Comparison of ENCODE assay signal across 11 cellular contexts in the genomic region with DNA sequence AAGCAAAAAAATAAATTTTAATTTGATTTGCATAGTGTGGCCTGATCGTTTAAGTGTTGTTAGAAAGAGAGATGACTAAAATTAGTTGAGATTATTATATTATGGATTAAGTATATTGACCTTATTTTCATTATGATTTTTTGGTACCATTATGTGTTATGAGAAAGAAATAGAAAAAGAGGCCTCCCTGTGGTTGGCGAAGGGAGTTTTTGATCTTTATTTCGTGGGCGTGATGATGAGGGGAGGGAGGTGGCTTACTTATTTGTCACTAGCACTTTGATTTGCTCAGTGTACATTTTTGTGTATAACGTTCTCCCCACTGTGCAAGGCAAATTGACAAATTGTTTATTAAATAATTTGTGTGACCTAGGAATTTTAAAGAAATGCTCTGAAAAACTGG. TPM values are rescaled to one million over a fixed set of nuclear protein-coding genes. Genes with fewer than 3 reads are reported as not detected.
A peak's percentile ranks its signal among the peaks of the same experiment; 100 is the strongest.
DNase-seq lines count a peak whose midpoint lies in the region; ATAC-seq and TF ChIP-seq lines count a peak whose summit lies in the region.
"Had no signal": no experiment of that assay in that cellular context is flagged by ENCODE, and none has a peak within 500 bp of the region (broad histone marks: within the 10 kb centered on the region; RNA-seq: fewer than 3 reads in every experiment).

No MANE protein-coding gene starts in this region.

- peak; percentile 64 for DNase-seq in activated CD4-positive, alpha-beta T cell treated with anti-CD3 and anti-CD28 coated beads for 36 hours
- DNase-seq in activated CD4-positive, alpha-beta T cell treated with anti-CD3 and anti-CD28 coated beads, Interleukin-2, amount 50 U/mL, for 4 hours: no peak
- DNase-seq in SJSA1 (ENCODE audit: low read depth in 1 of 2, low spot score in 2 of 2) (peak in 1 of 2 experiments; percentile 38), fibroblast of mammary gland (ENCODE audit: low read depth) (peak; percentile 9), tibial artery (no peak)
- DNase-seq in stimulated activated CD8-positive, alpha-beta memory T cell treated with anti-CD3 and anti-CD28 coated beads, Interleukin-4, amount 100 ng/mL, for 48 hours: peak; percentile 33
- DNase-seq: activated CD4-positive, alpha-beta T cell treated with anti-CD3 and anti-CD28 coated beads, Interleukin-2, amount 50 U/mL, for 1 hour; NCI-H1092; PC-3 had no signal

- no peak overlapping the region for H3K4me3 Mint-ChIP-seq in activated CD4-positive, alpha-beta T cell treated with anti-CD3 and anti-CD28 coated beads for 36 hours
- H3K4me3 Mint-ChIP-seq in stimulated activated memory B cell treated with anti-CD40 and anti-IgM and Interleukin-4, amounts not matched to agents 10 μg/mL and 1 μg/mL and 100 μg/mL, for 72 hours: no peak overlapping the region

- H3K27ac ChIP-seq in SJSA1 (no peak overlapping the region), tibial artery (no peak overlapping the region)

- H3K9me3 Mint-ChIP-seq in activated CD4-positive, alpha-beta T cell treated with anti-CD3 and anti-CD28 coated beads for 36 hours (ENCODE audit: low read depth): no peaks in the 10 kb centered on the region
- no peaks in the 10 kb centered on the region for H3K9me3 Mint-ChIP-seq in stimulated activated memory B cell treated with anti-CD40 and anti-IgM and Interleukin-4, amounts not matched to agents 10 μg/mL and 1 μg/mL and 100 μg/mL, for 72 hours

- H3K27ac Mint-ChIP-seq in activated CD4-positive, alpha-beta T cell treated with anti-CD3 and anti-CD28 coated beads for 36 hours: no peak overlapping the region
- no peak overlapping the region for H3K27ac Mint-ChIP-seq in stimulated activated memory B cell treated with anti-CD40 and anti-IgM and Interleukin-4, amounts not matched to agents 10 μg/mL and 1 μg/mL and 100 μg/mL, for 72 hours

- H3K4me3 ChIP-seq in SJSA1 (peak overlapping the region; percentile 91), fibroblast of mammary gland (ENCODE audit: control insufficient read depth, low read depth, low read length) (no peak overlapping the region), tibial artery (no peak overlapping the region)

- TF ChIP-seq CTCF in fibroblast of mammary gland (conservative IDR thresholded peaks at IDR 0.05; ENCODE audit: control insufficient read depth, insufficient read depth, low read depth, low read length) (no peak), tibial artery (IDR thresholded peaks at IDR 0.05) (no peak)

- no peaks in the 10 kb centered on the region for H3K9me3 ChIP-seq in SJSA1 (replicated peaks)
- H3K9me3 ChIP-seq in tibial artery: no peaks in the 10 kb centered on the region

- H3K4me1 Mint-ChIP-seq in activated CD4-positive, alpha-beta T cell treated with anti-CD3 and anti-CD28 coated beads for 36 hours: peaks cover 30% of the 10 kb centered on the region
- no peaks in the 10 kb centered on the region for H3K4me1 Mint-ChIP-seq in stimulated activated memory B cell treated with anti-CD40 and anti-IgM and Interleukin-4, amounts not matched to agents 10 μg/mL and 1 μg/mL and 100 μg/mL, for 72 hours

- CTCF ChIA-PET in activated CD4-positive, alpha-beta T cell treated with anti-CD3 and anti-CD28 coated beads for 36 hours (lab: Charles Lee): interaction anchor here (1.1 to 1.3 kb wide), 2 partner anchors 36 to 312 kb away, joined by 3 to 5 read pairs; no protein-coding TSS in a partner anchor

- no peaks in the 10 kb centered on the region for H3K36me3 Mint-ChIP-seq in activated CD4-positive, alpha-beta T cell treated with anti-CD3 and anti-CD28 coated beads for 36 hours (ENCODE audit: low read depth)
- no peaks in the 10 kb centered on the region for H3K36me3 Mint-ChIP-seq in stimulated activated memory B cell treated with anti-CD40 and anti-IgM and Interleukin-4, amounts not matched to agents 10 μg/mL and 1 μg/mL and 100 μg/mL, for 72 hours

- intact Hi-C loops in activated CD4-positive, alpha-beta T cell treated with anti-CD3 and anti-CD28 coated beads for 36 hours (cut with DNase I, micrococcal nuclease): loop anchor here (1.0 to 2.0 kb wide), 5 partner anchors 34 to 164 kb away; no protein-coding TSS in a partner anchor
- intact Hi-C loops in tibial artery (cut with DNase I; ENCODE audit: low total_unique reads): no loop called here

- H3K27me3 ChIP-seq in SJSA1 (replicated peaks) (no peaks in the 10 kb centered on the region), tibial artery (peaks cover 0 to 17% of the 10 kb centered on the region in 2 donors)

- peaks cover 44% of the 10 kb centered on the region for H3K27me3 Mint-ChIP-seq in activated CD4-positive, alpha-beta T cell treated with anti-CD3 and anti-CD28 coated beads for 36 hours
- peaks cover 42% of the 10 kb centered on the region for H3K27me3 Mint-ChIP-seq in stimulated activated memory B cell treated with anti-CD40 and anti-IgM and Interleukin-4, amounts not matched to agents 10 μg/mL and 1 μg/mL and 100 μg/mL, for 72 hours

- peak; percentile 62 for ATAC-seq in activated CD4-positive, alpha-beta T cell treated with anti-CD3 and anti-CD28 coated beads for 36 hours
- ATAC-seq in stimulated activated memory B cell treated with anti-CD40 and anti-IgM and Interleukin-4, amounts not matched to agents 10 μg/mL and 1 μg/mL and 100 μg/mL, for 72 hours: no peak
- no peak for ATAC-seq in HG03095 (IDR thresholded peaks at IDR 0.05; ENCODE audit: unreplicated experiment)
- ATAC-seq: PC-3 had no signal

- H3K4me1 ChIP-seq in SJSA1 (replicated peaks) (peaks cover 68% of the 10 kb centered on the region), tibial artery (peaks cover 0 to 19% (median 9%) of the 10 kb centered on the region in 4 donors)

- POLR2A ChIA-PET in activated CD4-positive, alpha-beta T cell treated with anti-CD3 and anti-CD28 coated beads for 36 hours (lab: Charles Lee): interaction anchor here (0.7 kb wide), 1 partner anchor 50 kb away, joined by 3 read pairs; no protein-coding TSS in a partner anchor

- H3K36me3 ChIP-seq in SJSA1 (peaks cover 78% of the 10 kb centered on the region), tibial artery (no peaks in the 10 kb centered on the region)

RNA-seq across cellular contexts. Expression of a gene that starts 2.8 kb away (rescaled TPM):
- total RNA-seq in activated CD4-positive, alpha-beta T cell treated with anti-CD3 and anti-CD28 coated beads for 36 hours: 1 to 10 TPM; 3.9 to 5.6 TPM
- 84.9 and 103 TPM in 2 replicates for total RNA-seq in SJSA1 (2014; rRNA removed; shearing (Covaris generic))
- total RNA-seq: PC-3 had no signal

Comparison
In these comparisons a context has a peak if more than half of its experiments do, and no peak if none do; other contexts are left out.
1. DNase-seq: peak in activated CD4-positive, alpha-beta T cell treated with anti-CD3 and anti-CD28 coated beads for 36 hours (single experiment), fibroblast of mammary gland (single experiment) and stimulated activated CD8-positive, alpha-beta memory T cell treated with anti-CD3 and anti-CD28 coated beads, Interleukin-4, amount 100 ng/mL, for 48 hours (single experiment); none in activated CD4-positive, alpha-beta T cell treated with anti-CD3 and anti-CD28 coated beads, Interleukin-2, amount 50 U/mL, for 4 hours (0 of 2) and tibial artery (0 of 2).
2. RNA of a gene that starts 2.8 kb away (total RNA-seq): 84.9 to 103 TPM in SJSA1; 3.9 to 5.6 TPM in activated CD4-positive, alpha-beta T cell treated with anti-CD3 and anti-CD28 coated beads for 36 hours; every median in the first group is over 10 times any median in the second.